ENCODE assay signal across 8 cellular contexts in genomic region chr15:43793647-43794046, GRCh38. TPM values are rescaled to one million over a fixed set of nuclear protein-coding genes. Genes with fewer than 3 reads are reported as not detected.
DNase-seq lines count a peak whose midpoint lies in the region; ATAC-seq, FAIRE-seq and TF ChIP-seq lines count a peak whose summit lies in the region.

No MANE protein-coding gene starts in this region.

- peak overlapping the region; percentile 95 for H3K27ac ChIP-seq in WERI-Rb-1

- DNase-seq in GM12892 (ENCODE audit: insufficient read length) (no peak), WERI-Rb-1 (no peak), fibroblast of the aortic adventitia (ENCODE audit: low read depth) (no peak), skeletal muscle cell (ENCODE audit: low read depth) (no peak), DMS53 (lab: John Stamatoyannopoulos, UW) (no peak), D721Med (ENCODE audit: insufficient read length, low spot score) (no peak), NCI-H187 treated with DMSO at 0.1 percent for 48 hours (lab: John Stamatoyannopoulos, UW) (no peak)

- peaks cover 5% of the 10 kb centered on the region for H3K9me3 ChIP-seq in WERI-Rb-1 (ENCODE audit: severe bottlenecking)

- no peaks in the 10 kb centered on the region for H3K27me3 ChIP-seq in WERI-Rb-1 (ENCODE audit: insufficient read depth, low read depth, severe bottlenecking)

- peaks cover 53% of the 10 kb centered on the region for H3K36me3 ChIP-seq in WERI-Rb-1

- FAIRE-seq in GM12892 (lab: Jason Lieb, UNC) = no peak
- FAIRE-seq in D721Med (lab: Jason Lieb, UNC) = no peak

- ATAC-seq in HG02885 (IDR thresholded peaks at IDR 0.05; ENCODE audit: poor library complexity, unreplicated experiment) = no peak

- TF ChIP-seq CTCF in WERI-Rb-1 (IDR thresholded peaks at IDR 0.05; ENCODE audit: low read depth, low read length) (no peak), fibroblast of the aortic adventitia (IDR thresholded peaks at IDR 0.05; ENCODE audit: insufficient read depth, low read length) (no peak), D721Med (IDR thresholded peaks at IDR 0.05; ENCODE audit: insufficient read depth, missing control alignments) (no peak)

- TF ChIP-seq POLR2A in GM12892 (IDR thresholded peaks at IDR 0.05; ENCODE audit: low read depth, low read length) = peak; percentile 14; the same call in 1 of the 2 replicates

- H3K4me3 ChIP-seq in WERI-Rb-1 (ENCODE audit: low read depth, low read length) (peak overlapping the region; percentile 94), fibroblast of the aortic adventitia (ENCODE audit: low read depth, low read length) (peak overlapping the region; percentile 100), skeletal muscle cell (ENCODE audit: low read depth, low read length) (peak overlapping the region; percentile 99)

RNA-seq across cellular contexts. Expression of gene SERF2, which starts 1.5 kb away (rescaled TPM):
- 955 TPM for polyA plus RNA-seq in GM12892 (2012; ENCODE audit: missing spikeins)
- 516 and 576 TPM in 2 replicates for total RNA-seq in fibroblast of the aortic adventitia (ENCODE audit: low replicate concordance)

RNA-seq across cellular contexts. Expression of gene SERINC4, which starts 6.4 kb away (rescaled TPM):
- polyA plus RNA-seq in GM12892 (2012; ENCODE audit: missing spikeins) = 0.25 TPM
- 0.18 TPM in 1 of 2 replicates, not detected in the other for total RNA-seq in fibroblast of the aortic adventitia (ENCODE audit: low replicate concordance)

RNA-seq across cellular contexts. Expression of gene HYPK, which starts 6.8 kb away (rescaled TPM):
- 7.9 TPM for polyA plus RNA-seq in GM12892 (2012; ENCODE audit: missing spikeins)
- 3.7 and 16.4 TPM in 2 replicates for total RNA-seq in fibroblast of the aortic adventitia (ENCODE audit: low replicate concordance)

RNA-seq across cellular contexts. Expression of gene ELL3, which starts 16.9 kb away (rescaled TPM):
- 13.4 TPM for polyA plus RNA-seq in GM12892 (2012; ENCODE audit: missing spikeins)
- total RNA-seq in fibroblast of the aortic adventitia (ENCODE audit: low replicate concordance) = 2.1 and 4.9 TPM in 2 replicates

RNA-seq across cellular contexts. Expression of gene MFAP1, which starts 30.8 kb away (rescaled TPM):
- 40.9 TPM for polyA plus RNA-seq in GM12892 (2012; ENCODE audit: missing spikeins)
- 24.2 and 57.5 TPM in 2 replicates for total RNA-seq in fibroblast of the aortic adventitia (ENCODE audit: low replicate concordance)
